Comparison of ENCODE assay signal across 17 cellular contexts in genomic region chr6:39495023-39495422, GRCh38.
"Had no signal": no experiment of that assay in that cellular context is flagged by ENCODE, and none has a peak within 500 bp of the region (broad histone marks: within the 10 kb centered on the region; RNA-seq: fewer than 3 reads in every experiment).

No MANE protein-coding gene starts in this region.

- H3K27ac ChIP-seq: coronary artery, heart left ventricle, sigmoid colon, skin epidermis, tibial artery, upper lobe of right lung, vagina had no signal

- H3K4me1 ChIP-seq: vagina had no signal

- H3K36me3 ChIP-seq: heart left ventricle, sigmoid colon, tibial artery, upper lobe of right lung, vagina had no signal

- H3K4me3 ChIP-seq: coronary artery, heart left ventricle, sigmoid colon, skin epidermis, tibial artery, upper lobe of right lung, vagina had no signal

- H3K27me3 ChIP-seq: sigmoid colon, tibial artery, upper lobe of right lung, vagina had no signal

- H3K9me3 ChIP-seq: heart left ventricle, sigmoid colon, tibial artery, upper lobe of right lung, vagina had no signal

- ATAC-seq: heart left ventricle; naive thymus-derived CD4-positive, alpha-beta T cell; stimulated activated memory B cell treated with anti-CD40 and anti-IgM and Interleukin-4, amounts not matched to agents 10 μg/mL and 1 μg/mL and 100 μg/mL, for 72 hours; upper lobe of right lung had no signal

- DNase-seq: effector CD4-positive, alpha-beta T cell; endodermal cell; erythroblast; heart left ventricle; hypothalamus; kidney glomerular epithelial cell; naive thymus-derived CD4-positive, alpha-beta T cell; nephron progenitor cell; posterior cingulate gyrus; sigmoid colon; stimulated activated CD4-positive, alpha-beta T cell treated with anti-CD3 and anti-CD28 coated beads, Interleukin-4, amount 100 ng/mL, for 24 hours; tibial artery; upper lobe of right lung had no signal
